2 cellular contexts compared by ENCODE assay signal in the genomic region with DNA sequence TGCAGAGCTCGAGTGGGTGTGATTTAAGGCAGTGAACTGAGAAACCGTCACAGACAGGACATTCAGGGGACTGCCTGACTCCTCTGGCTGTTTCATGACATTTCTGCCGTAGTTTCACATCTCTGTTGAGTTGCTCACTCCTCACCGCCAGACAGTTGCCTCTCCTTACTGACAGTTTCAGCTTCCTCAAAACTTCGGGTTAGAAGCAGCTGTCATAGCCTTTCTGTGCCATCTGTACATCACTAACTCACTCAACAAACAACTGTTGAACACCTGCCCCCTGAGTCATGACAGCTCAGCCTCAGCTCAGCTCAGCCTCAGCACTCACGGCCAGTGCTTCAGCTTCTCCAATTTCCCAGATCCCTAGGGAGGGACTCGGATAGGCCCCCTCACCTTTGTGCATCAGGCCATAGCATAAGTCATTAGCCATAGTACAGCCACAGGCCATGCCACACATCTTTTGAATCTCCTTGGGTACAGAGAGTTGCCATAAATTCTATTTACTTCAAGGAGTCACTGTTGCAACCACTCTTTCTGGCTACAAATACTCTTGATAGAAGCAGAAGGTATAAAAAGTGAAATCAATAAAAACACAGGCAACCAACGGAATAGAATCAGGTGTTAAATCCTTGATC.
TF ChIP-seq lines count a peak whose summit lies in the region.

No MANE protein-coding gene starts in this region.

TF ChIP-seq in HepG2, 621 proteins besides CTCF, POLR2A, EP300 and RAD21:
- TF ChIP-seq ZSCAN20 (CRISPR knock-in tag; IDR thresholded peaks at IDR 0.05; ENCODE audit: borderline replicate concordance), result no peak
- no peak for TF ChIP-seq PCBP2 (optimal IDR thresholded peaks at IDR 0.05; ENCODE audit: low read depth, low read length, poor library complexity, severe bottlenecking)
- TF ChIP-seq TERF1 (CRISPR knock-in tag; IDR thresholded peaks at IDR 0.05), result no peak
- TF ChIP-seq MAZ (IDR thresholded peaks at IDR 0.05; ENCODE audit: borderline replicate concordance, low read depth, low read length), result no peak
- TF ChIP-seq MAZ (CRISPR knock-in tag; IDR thresholded peaks at IDR 0.05; ENCODE audit: low read depth), result no peak
- TF ChIP-seq ZBTB3 (CRISPR knock-in tag; IDR thresholded peaks at IDR 0.05; ENCODE audit: borderline replicate concordance, low read depth), result no peak
- TF ChIP-seq FOXP1 (IDR thresholded peaks at IDR 0.05), result no peak
- TF ChIP-seq FOXP1 (CRISPR knock-in tag; IDR thresholded peaks at IDR 0.05), result no peak
- TF ChIP-seq THAP11 (CRISPR knock-in tag; IDR thresholded peaks at IDR 0.05), result no peak
- no peak for TF ChIP-seq ZNF570 (CRISPR knock-in tag; IDR thresholded peaks at IDR 0.05; ENCODE audit: borderline replicate concordance)

TF ChIP-seq in WTC11, 78 proteins besides CTCF, POLR2A, EP300 and RAD21:
- TF ChIP-seq ELF4 (CRISPR knock-in tag; IDR thresholded peaks at IDR 0.05; ENCODE audit: low read depth) (no peak), JAZF1 (CRISPR knock-in tag; IDR thresholded peaks at IDR 0.05) (no peak), MLX (CRISPR knock-in tag; IDR thresholded peaks at IDR 0.05) (no peak), PREB (CRISPR knock-in tag; IDR thresholded peaks at IDR 0.05; ENCODE audit: borderline replicate concordance) (no peak), ZNF317 (CRISPR knock-in tag; IDR thresholded peaks at IDR 0.05; ENCODE audit: borderline replicate concordance, low read depth) (no peak), EMX1 (CRISPR knock-in tag; IDR thresholded peaks at IDR 0.05) (no peak), JUN (CRISPR knock-in tag; IDR thresholded peaks at IDR 0.05) (no peak), IRF2 (CRISPR knock-in tag; IDR thresholded peaks at IDR 0.05; ENCODE audit: borderline replicate concordance, low read depth) (no peak), ZNF263 (CRISPR knock-in tag; IDR thresholded peaks at IDR 0.05; ENCODE audit: low read depth) (no peak), CDX4 (CRISPR knock-in tag; IDR thresholded peaks at IDR 0.05; ENCODE audit: borderline replicate concordance) (no peak), ZBTB21 (CRISPR knock-in tag; IDR thresholded peaks at IDR 0.05; ENCODE audit: borderline replicate concordance) (no peak), RELA (CRISPR knock-in tag; IDR thresholded peaks at IDR 0.05; ENCODE audit: borderline replicate concordance) (no peak)
- TF ChIP-seq, protein P1, sequence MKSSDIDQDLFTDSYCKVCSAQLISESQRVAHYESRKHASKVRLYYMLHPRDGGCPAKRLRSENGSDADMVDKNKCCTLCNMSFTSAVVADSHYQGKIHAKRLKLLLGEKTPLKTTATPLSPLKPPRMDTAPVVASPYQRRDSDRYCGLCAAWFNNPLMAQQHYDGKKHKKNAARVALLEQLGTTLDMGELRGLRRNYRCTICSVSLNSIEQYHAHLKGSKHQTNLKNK (CRISPR knock-in tag; IDR thresholded peaks at IDR 0.05), result no peak
- TF ChIP-seq, protein P2, sequence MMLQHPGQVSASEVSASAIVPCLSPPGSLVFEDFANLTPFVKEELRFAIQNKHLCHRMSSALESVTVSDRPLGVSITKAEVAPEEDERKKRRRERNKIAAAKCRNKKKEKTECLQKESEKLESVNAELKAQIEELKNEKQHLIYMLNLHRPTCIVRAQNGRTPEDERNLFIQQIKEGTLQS (CRISPR knock-in tag; conservative IDR thresholded peaks at IDR 0.05), result no peak
- TF ChIP-seq, protein P3, sequence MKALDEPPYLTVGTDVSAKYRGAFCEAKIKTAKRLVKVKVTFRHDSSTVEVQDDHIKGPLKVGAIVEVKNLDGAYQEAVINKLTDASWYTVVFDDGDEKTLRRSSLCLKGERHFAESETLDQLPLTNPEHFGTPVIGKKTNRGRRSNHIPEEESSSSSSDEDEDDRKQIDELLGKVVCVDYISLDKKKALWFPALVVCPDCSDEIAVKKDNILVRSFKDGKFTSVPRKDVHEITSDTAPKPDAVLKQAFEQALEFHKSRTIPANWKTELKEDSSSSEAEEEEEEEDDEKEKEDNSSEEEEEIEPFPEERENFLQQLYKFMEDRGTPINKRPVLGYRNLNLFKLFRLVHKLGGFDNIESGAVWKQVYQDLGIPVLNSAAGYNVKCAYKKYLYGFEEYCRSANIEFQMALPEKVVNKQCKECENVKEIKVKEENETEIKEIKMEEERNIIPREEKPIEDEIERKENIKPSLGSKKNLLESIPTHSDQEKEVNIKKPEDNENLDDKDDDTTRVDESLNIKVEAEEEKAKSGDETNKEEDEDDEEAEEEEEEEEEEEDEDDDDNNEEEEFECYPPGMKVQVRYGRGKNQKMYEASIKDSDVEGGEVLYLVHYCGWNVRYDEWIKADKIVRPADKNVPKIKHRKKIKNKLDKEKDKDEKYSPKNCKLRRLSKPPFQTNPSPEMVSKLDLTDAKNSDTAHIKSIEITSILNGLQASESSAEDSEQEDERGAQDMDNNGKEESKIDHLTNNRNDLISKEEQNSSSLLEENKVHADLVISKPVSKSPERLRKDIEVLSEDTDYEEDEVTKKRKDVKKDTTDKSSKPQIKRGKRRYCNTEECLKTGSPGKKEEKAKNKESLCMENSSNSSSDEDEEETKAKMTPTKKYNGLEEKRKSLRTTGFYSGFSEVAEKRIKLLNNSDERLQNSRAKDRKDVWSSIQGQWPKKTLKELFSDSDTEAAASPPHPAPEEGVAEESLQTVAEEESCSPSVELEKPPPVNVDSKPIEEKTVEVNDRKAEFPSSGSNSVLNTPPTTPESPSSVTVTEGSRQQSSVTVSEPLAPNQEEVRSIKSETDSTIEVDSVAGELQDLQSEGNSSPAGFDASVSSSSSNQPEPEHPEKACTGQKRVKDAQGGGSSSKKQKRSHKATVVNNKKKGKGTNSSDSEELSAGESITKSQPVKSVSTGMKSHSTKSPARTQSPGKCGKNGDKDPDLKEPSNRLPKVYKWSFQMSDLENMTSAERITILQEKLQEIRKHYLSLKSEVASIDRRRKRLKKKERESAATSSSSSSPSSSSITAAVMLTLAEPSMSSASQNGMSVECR (CRISPR knock-in tag; IDR thresholded peaks at IDR 0.05; ENCODE audit: borderline replicate concordance), result no peak
- TF ChIP-seq, protein P4, sequence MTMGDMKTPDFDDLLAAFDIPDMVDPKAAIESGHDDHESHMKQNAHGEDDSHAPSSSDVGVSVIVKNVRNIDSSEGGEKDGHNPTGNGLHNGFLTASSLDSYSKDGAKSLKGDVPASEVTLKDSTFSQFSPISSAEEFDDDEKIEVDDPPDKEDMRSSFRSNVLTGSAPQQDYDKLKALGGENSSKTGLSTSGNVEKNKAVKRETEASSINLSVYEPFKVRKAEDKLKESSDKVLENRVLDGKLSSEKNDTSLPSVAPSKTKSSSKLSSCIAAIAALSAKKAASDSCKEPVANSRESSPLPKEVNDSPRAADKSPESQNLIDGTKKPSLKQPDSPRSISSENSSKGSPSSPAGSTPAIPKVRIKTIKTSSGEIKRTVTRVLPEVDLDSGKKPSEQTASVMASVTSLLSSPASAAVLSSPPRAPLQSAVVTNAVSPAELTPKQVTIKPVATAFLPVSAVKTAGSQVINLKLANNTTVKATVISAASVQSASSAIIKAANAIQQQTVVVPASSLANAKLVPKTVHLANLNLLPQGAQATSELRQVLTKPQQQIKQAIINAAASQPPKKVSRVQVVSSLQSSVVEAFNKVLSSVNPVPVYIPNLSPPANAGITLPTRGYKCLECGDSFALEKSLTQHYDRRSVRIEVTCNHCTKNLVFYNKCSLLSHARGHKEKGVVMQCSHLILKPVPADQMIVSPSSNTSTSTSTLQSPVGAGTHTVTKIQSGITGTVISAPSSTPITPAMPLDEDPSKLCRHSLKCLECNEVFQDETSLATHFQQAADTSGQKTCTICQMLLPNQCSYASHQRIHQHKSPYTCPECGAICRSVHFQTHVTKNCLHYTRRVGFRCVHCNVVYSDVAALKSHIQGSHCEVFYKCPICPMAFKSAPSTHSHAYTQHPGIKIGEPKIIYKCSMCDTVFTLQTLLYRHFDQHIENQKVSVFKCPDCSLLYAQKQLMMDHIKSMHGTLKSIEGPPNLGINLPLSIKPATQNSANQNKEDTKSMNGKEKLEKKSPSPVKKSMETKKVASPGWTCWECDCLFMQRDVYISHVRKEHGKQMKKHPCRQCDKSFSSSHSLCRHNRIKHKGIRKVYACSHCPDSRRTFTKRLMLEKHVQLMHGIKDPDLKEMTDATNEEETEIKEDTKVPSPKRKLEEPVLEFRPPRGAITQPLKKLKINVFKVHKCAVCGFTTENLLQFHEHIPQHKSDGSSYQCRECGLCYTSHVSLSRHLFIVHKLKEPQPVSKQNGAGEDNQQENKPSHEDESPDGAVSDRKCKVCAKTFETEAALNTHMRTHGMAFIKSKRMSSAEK (CRISPR knock-in tag; IDR thresholded peaks at IDR 0.05; ENCODE audit: borderline replicate concordance), result no peak
